Comparison of ENCODE assay signal across 10 cellular contexts in the genomic region with DNA sequence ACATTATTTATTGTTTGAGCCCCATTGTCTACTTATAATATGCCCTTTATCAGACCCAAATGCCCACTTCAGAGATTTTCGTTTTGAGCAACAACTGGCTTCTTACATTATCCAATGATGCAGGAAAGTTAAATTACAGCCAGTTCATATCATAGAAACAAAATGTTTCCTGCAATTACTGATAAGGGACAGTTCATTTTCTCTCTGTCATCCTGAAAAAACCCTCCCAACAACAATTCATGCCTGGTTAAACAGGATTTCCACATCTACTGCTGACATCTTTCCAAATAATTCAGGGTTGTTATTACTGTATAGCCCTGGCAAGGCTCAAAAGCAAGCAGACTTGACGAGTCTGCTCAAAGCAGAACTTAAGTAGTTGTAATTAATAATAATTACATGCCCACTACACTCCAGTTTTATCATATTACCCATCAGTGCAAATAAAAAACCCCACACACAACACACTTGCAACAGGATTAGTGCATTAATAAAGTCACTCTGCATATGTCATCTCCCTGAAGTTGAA.
DNase-seq lines count a peak whose midpoint lies in the region; ATAC-seq and TF ChIP-seq lines count a peak whose summit lies in the region.
"Had no signal": no experiment of that assay in that cellular context is flagged by ENCODE, and none has a peak within 500 bp of the region (broad histone marks: within the 10 kb centered on the region; RNA-seq: fewer than 3 reads in every experiment).

No MANE protein-coding gene starts in this region.

- peaks cover 5% of the 10 kb centered on the region; the same call in 1 of the 2 replicates for H3K9me3 ChIP-seq in IMR-90 (ENCODE audit: control insufficient read depth, insufficient read depth, low read length)
- no peaks in the 10 kb centered on the region for H3K9me3 ChIP-seq in endocrine pancreas (ENCODE audit: control insufficient read depth, low read length)

- no peak for TF ChIP-seq RAD21 in IMR-90 (IDR thresholded peaks at IDR 0.05; ENCODE audit: low read length)

- H2BK5ac ChIP-seq in IMR-90 (ENCODE audit: low read depth, low read length, poor library complexity, severe bottlenecking), result no peak overlapping the region

- H3K79me1 ChIP-seq in IMR-90 (ENCODE audit: low read depth in 1 of 2, low read length in 2 of 2), result no peaks in the 10 kb centered on the region

- no peak overlapping the region for H4K91ac ChIP-seq in IMR-90 (ENCODE audit: insufficient read depth, low read depth, low read length)

- H4K5ac ChIP-seq in IMR-90 (ENCODE audit: low read depth, low read length), result no peak overlapping the region

- in situ Hi-C loops in IMR-90 (cut with MboI; ENCODE audit: low sequenced_read_pairs), result loop anchor here (25.0 kb wide), 1 partner anchor 1396 kb away; no protein-coding TSS in a partner anchor

- H3K4ac ChIP-seq in IMR-90 (ENCODE audit: low read depth, low read length), result no peak overlapping the region

- TF ChIP-seq CTCF in IMR-90 (conservative IDR thresholded peaks at IDR 0.05; ENCODE audit: low read depth, low read length), result no peak
- TF ChIP-seq CTCF in nephron (IDR thresholded peaks at IDR 0.05; ENCODE audit: unreplicated experiment in 3 of 3), result no peak
- no peak for TF ChIP-seq CTCF in RWPE1 (conservative IDR thresholded peaks at IDR 0.05; ENCODE audit: low read depth)

- CTCF ChIA-PET in IMR-90 (lab: Yijun Ruan, JAX) (interaction anchor here (0.6 to 1.2 kb wide), 5 partner anchors 43 to 889 kb away, joined by 3 to 5 read pairs (median 3); no protein-coding TSS in a partner anchor), RWPE1 (lab: Yijun Ruan, JAX) (interaction anchor here (0.6 kb wide), 2 partner anchors 1006 to 1066 kb away, joined by 3 to 5 read pairs; no protein-coding TSS in a partner anchor)

- H3K4me1 ChIP-seq in IMR-90 (ENCODE audit: control insufficient read depth, insufficient read depth, low read length), result peaks cover 6% of the 10 kb centered on the region; the same call in 1 of the 2 replicates
- H3K4me1 ChIP-seq in endocrine pancreas (ENCODE audit: control insufficient read depth, insufficient read depth, low read length), result peaks cover 6% of the 10 kb centered on the region

- H3K27me3 Mint-ChIP-seq in nephron (ENCODE audit: low read depth), result no peaks in the 10 kb centered on the region

- H3K27ac ChIP-seq in IMR-90 (ENCODE audit: insufficient read depth, low read length), result no peak overlapping the region
- no peak overlapping the region for H3K27ac ChIP-seq in RWPE1

- H3K9ac ChIP-seq in IMR-90 (ENCODE audit: low read depth, low read length) (no peak overlapping the region), endocrine pancreas (ENCODE audit: control insufficient read depth, insufficient read depth, low read length) (no peak overlapping the region)

- no peak overlapping the region for H2AK9ac ChIP-seq in IMR-90 (replicated peaks; ENCODE audit: low read depth, low read length, poor library complexity)

- H3K4me1 Mint-ChIP-seq in nephron, result peaks cover 47% of the 10 kb centered on the region

- H3K27me3 ChIP-seq in IMR-90 (ENCODE audit: control insufficient read depth, insufficient read depth, low read length) (peaks cover 29% of the 10 kb centered on the region), endocrine pancreas (ENCODE audit: control insufficient read depth, insufficient read depth, low read length) (no peaks in the 10 kb centered on the region)

- no peak overlapping the region for H3K18ac ChIP-seq in IMR-90 (ENCODE audit: low read depth, low read length)

- no peak overlapping the region for H3K14ac ChIP-seq in IMR-90 (replicated peaks; ENCODE audit: low read depth, low read length)

- dilution Hi-C loops in IMR-90 (cut with HindIII; ENCODE audit: low sequenced_read_pairs, unreplicated experiment), result loop anchor here (25.0 kb wide), 1 partner anchor 996 kb away; no protein-coding TSS in a partner anchor

- H3K4me2 ChIP-seq in IMR-90 (ENCODE audit: low read depth, low read length), result peak overlapping the region; percentile 25; the same call in 1 of the 2 replicates

- POLR2A ChIA-PET in IMR-90 (lab: Charles Lee; ENCODE audit: unreplicated experiment) (no interaction called here), RWPE1 (lab: Yijun Ruan, JAX; ENCODE audit: low non-redundant PET) (no interaction called here)

- intact Hi-C loops in IMR-90 (cut with micrococcal nuclease), result loop anchor here (1.0 to 10.0 kb wide), 3 partner anchors 339 to 1076 kb away; no protein-coding TSS in a partner anchor

- H4K8ac ChIP-seq in IMR-90 (ENCODE audit: low read depth in 2 of 2, low read length in 2 of 2), result no peak overlapping the region

- no peaks in the 10 kb centered on the region for H3K36me3 Mint-ChIP-seq in nephron (ENCODE audit: low read depth)
- H3K36me3 Mint-ChIP-seq: WTC11 had no signal

- H3K9me1 ChIP-seq in IMR-90 (ENCODE audit: insufficient read depth, low read length), result no peaks in the 10 kb centered on the region

- no CpG with 5 or more reads among the region's 2 CpGs for WGBS in IMR-90 (ENCODE audit: extremely low coverage in 2 of 2, insufficient read length in 1 of 2), 2 experiments

- H3K36me3 ChIP-seq in IMR-90 (ENCODE audit: control insufficient read depth, insufficient read depth, low read length) (no peaks in the 10 kb centered on the region), endocrine pancreas (ENCODE audit: control insufficient read depth, insufficient read depth, low read length) (no peaks in the 10 kb centered on the region)

- no peak overlapping the region for H2AFZ ChIP-seq in IMR-90 (replicated peaks; ENCODE audit: low read length, poor library complexity)

- no peaks in the 10 kb centered on the region for H4K20me1 ChIP-seq in IMR-90 (ENCODE audit: insufficient read depth, low read length)

- H2BK15ac ChIP-seq in IMR-90 (ENCODE audit: low read depth, low read length), result no peak overlapping the region

- H3K4me3 ChIP-seq in IMR-90 (ENCODE audit: insufficient read depth, low read depth, low read length) (no peak overlapping the region), endocrine pancreas (ENCODE audit: control insufficient read depth, insufficient read depth, low read length) (peak overlapping the region; percentile 1)

- no peak overlapping the region for H2AK5ac ChIP-seq in IMR-90 (ENCODE audit: low read depth, low read length)

- no peak overlapping the region for H3K56ac ChIP-seq in IMR-90 (ENCODE audit: extremely low read depth, insufficient read depth, low read length)

- no peak overlapping the region for H2BK20ac ChIP-seq in IMR-90 (ENCODE audit: low read depth, low read length)

- no peak for DNase-seq in IMR-90
- peak; percentile 65 for DNase-seq in NCI-H69 (lab: John Stamatoyannopoulos, UW)
- no peak for DNase-seq in RWPE1 (ENCODE audit: low spot score)
- no peak for DNase-seq in pons (ENCODE audit: low spot score)
- no peak for DNase-seq in NOMO-1 treated with DMSO at 0.1 percent for 48 hours (lab: John Stamatoyannopoulos, UW; ENCODE audit: unreplicated experiment)
- DNase-seq: activated T-cell treated with anti-CD3 and anti-CD28 coated beads, Interleukin-2, amount 50 U/mL, for 1 hour; NCI-H510A had no signal

- H2BK120ac ChIP-seq in IMR-90 (ENCODE audit: low read depth, low read length), result no peak overlapping the region

- peak overlapping the region in 2 of 3 experiments; percentile 43 to 61 for H3K4me3 Mint-ChIP-seq in nephron
- H3K4me3 Mint-ChIP-seq: WTC11 had no signal

- TF ChIP-seq POLR2A in IMR-90 (IDR thresholded peaks at IDR 0.05; ENCODE audit: low read depth, low read length), result no peak

- H3K9me3 Mint-ChIP-seq in nephron, result no peaks in the 10 kb centered on the region

- H3K23ac ChIP-seq in IMR-90 (ENCODE audit: low read depth, low read length), result no peak overlapping the region

- no TSS peak for BruUV-seq in IMR-90 (replicated peaks; lab: Mats Ljungman, UMichigan)

- ATAC-seq in IMR-90 (ENCODE audit: low read depth), result no peak

- peak overlapping the region; percentile 88 to 92 (median 88) for H3K27ac Mint-ChIP-seq in nephron
- H3K27ac Mint-ChIP-seq: WTC11 had no signal

TF ChIP-seq in IMR-90, 13 proteins besides CTCF, POLR2A, EP300 and RAD21:
- no peak for TF ChIP-seq MXI1 (IDR thresholded peaks at IDR 0.05; ENCODE audit: borderline replicate concordance, low read depth, low read length)
- TF ChIP-seq CEBPB (IDR thresholded peaks at IDR 0.05; ENCODE audit: low read depth, low read length), result no peak
- no peak for TF ChIP-seq RCOR1 (IDR thresholded peaks at IDR 0.05; ENCODE audit: insufficient replicate concordance, low read length)
- TF ChIP-seq NFE2L2 (IDR thresholded peaks at IDR 0.05; ENCODE audit: low read depth, low read length), result no peak
- no peak for TF ChIP-seq RFX5 (IDR thresholded peaks at IDR 0.05; ENCODE audit: low read depth, low read length)
- TF ChIP-seq MAZ (IDR thresholded peaks at IDR 0.05; ENCODE audit: borderline replicate concordance, low read depth, low read length), result no peak
- TF ChIP-seq FOS (IDR thresholded peaks at IDR 0.05; ENCODE audit: low read depth, low read length), result no peak
- no peak for TF ChIP-seq BHLHE40 (IDR thresholded peaks at IDR 0.05; ENCODE audit: low read depth, low read length)
- TF ChIP-seq CHD1 (IDR thresholded peaks at IDR 0.05; ENCODE audit: low read depth, low read length), result no peak
- no peak for TF ChIP-seq ELK1 (IDR thresholded peaks at IDR 0.05; ENCODE audit: borderline replicate concordance, low read depth, low read length)
- TF ChIP-seq SMC3 (IDR thresholded peaks at IDR 0.05; ENCODE audit: low read depth, low read length), result no peak
- TF ChIP-seq, protein P1, sequence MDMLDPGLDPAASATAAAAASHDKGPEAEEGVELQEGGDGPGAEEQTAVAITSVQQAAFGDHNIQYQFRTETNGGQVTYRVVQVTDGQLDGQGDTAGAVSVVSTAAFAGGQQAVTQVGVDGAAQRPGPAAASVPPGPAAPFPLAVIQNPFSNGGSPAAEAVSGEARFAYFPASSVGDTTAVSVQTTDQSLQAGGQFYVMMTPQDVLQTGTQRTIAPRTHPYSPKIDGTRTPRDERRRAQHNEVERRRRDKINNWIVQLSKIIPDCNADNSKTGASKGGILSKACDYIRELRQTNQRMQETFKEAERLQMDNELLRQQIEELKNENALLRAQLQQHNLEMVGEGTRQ (IDR thresholded peaks at IDR 0.05; ENCODE audit: low read depth, low read length), result no peak
- TF ChIP-seq MAFK (IDR thresholded peaks at IDR 0.05; ENCODE audit: low read depth, low read length), result no peak
